ENCODE assay signal across 1 cellular context in the genomic region with DNA sequence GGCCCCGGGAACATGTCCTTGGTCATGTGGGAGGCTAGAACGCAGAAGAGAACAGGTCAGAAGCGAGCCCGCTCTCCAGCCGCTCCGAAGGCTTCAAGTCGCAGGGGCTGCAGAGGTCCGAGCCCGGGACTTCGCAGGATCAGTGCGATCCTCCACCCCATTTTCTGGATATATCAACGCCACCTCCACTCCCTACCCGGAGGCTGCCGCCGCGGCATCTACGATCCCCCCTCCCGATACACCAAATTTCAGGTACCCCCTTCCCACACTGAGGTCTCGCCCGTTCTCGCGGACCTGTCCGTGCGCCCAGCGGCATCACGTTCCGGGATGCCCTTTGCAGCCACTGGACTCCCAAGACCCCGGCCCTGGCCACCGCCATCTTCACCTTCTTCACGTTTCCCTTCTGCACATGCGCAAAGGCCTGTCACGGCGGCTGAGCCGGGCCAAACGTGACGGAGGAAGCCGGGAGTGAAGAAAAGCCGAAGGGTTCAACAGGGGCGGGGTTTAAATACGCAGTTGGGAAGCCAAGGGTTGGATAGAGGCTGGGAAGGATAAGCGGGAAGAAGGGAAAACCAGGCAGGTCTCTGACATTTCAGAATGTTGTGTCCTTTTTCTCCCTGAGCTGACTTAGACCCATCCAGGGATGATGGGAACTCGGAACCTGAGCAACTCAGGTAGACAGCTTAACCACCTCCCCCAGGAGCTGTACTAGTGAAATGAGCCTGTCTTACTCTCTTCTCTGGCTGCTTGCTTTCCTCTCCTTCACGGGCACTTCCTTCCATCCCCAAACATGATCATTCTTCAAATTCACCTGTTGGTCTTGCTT.
TF ChIP-seq lines count a peak whose summit lies in the region.

TSS of gene NDUFB8 (minus strand) at position 399 of the 826 bp plus-strand sequence. CDS start at position 379, 20 bp downstream.

TF ChIP-seq in K562, 482 proteins besides CTCF, POLR2A, EP300 and RAD21 (continued from another document and continues in another):
- TF ChIP-seq ATF6 (CRISPR knock-in tag; IDR thresholded peaks at IDR 0.05): 0 out of 2 replicates have a peak, but pooled peaks have one; percentile 62
- 0 out of 2 replicates have a peak, but pooled peaks have one; percentile 37 for TF ChIP-seq ZEB2 (IDR thresholded peaks at IDR 0.05)
- TF ChIP-seq CTCFL (IDR thresholded peaks at IDR 0.05; ENCODE audit: borderline replicate concordance, insufficient read depth, low read depth, low read length, poor library complexity, severe bottlenecking): no peak
- TF ChIP-seq ZBTB2 (IDR thresholded peaks at IDR 0.05): 0 out of 2 replicates have a peak, but pooled peaks have one; percentile 30
- TF ChIP-seq, protein P1, sequence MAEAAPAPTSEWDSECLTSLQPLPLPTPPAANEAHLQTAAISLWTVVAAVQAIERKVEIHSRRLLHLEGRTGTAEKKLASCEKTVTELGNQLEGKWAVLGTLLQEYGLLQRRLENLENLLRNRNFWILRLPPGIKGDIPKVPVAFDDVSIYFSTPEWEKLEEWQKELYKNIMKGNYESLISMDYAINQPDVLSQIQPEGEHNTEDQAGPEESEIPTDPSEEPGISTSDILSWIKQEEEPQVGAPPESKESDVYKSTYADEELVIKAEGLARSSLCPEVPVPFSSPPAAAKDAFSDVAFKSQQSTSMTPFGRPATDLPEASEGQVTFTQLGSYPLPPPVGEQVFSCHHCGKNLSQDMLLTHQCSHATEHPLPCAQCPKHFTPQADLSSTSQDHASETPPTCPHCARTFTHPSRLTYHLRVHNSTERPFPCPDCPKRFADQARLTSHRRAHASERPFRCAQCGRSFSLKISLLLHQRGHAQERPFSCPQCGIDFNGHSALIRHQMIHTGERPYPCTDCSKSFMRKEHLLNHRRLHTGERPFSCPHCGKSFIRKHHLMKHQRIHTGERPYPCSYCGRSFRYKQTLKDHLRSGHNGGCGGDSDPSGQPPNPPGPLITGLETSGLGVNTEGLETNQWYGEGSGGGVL (CRISPR knock-in tag; IDR thresholded peaks at IDR 0.05): no peak
- TF ChIP-seq NRF1 (conservative IDR thresholded peaks at IDR 0.05 in 1 of 2, IDR thresholded peaks at IDR 0.05 in 1 of 2): peak; percentile 89 to 91
- TF ChIP-seq HCFC1 (IDR thresholded peaks at IDR 0.05; ENCODE audit: low read depth, low read length): peak; percentile 39; the same call in 1 of the 2 replicates
- no peak for TF ChIP-seq NR1H2 (CRISPR knock-in tag; IDR thresholded peaks at IDR 0.05)
- TF ChIP-seq, protein P2, sequence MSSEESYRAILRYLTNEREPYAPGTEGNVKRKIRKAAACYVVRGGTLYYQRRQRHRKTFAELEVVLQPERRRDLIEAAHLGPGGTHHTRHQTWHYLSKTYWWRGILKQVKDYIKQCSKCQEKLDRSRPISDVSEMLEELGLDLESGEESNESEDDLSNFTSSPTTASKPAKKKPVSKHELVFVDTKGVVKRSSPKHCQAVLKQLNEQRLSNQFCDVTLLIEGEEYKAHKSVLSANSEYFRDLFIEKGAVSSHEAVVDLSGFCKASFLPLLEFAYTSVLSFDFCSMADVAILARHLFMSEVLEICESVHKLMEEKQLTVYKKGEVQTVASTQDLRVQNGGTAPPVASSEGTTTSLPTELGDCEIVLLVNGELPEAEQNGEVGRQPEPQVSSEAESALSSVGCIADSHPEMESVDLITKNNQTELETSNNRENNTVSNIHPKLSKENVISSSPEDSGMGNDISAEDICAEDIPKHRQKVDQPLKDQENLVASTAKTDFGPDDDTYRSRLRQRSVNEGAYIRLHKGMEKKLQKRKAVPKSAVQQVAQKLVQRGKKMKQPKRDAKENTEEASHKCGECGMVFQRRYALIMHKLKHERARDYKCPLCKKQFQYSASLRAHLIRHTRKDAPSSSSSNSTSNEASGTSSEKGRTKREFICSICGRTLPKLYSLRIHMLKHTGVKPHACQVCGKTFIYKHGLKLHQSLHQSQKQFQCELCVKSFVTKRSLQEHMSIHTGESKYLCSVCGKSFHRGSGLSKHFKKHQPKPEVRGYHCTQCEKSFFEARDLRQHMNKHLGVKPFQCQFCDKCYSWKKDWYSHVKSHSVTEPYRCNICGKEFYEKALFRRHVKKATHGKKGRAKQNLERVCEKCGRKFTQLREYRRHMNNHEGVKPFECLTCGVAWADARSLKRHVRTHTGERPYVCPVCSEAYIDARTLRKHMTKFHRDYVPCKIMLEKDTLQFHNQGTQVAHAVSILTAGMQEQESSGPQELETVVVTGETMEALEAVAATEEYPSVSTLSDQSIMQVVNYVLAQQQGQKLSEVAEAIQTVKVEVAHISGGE (CRISPR knock-in tag; IDR thresholded peaks at IDR 0.05): peak in 1 of 3 experiments; percentile 51; a peak in 1 of 6 replicates
- no peak for TF ChIP-seq ARHGAP35 (IDR thresholded peaks at IDR 0.05; ENCODE audit: partially characterized antibody)
- TF ChIP-seq SP1 (CRISPR knock-in tag; IDR thresholded peaks at IDR 0.05): 0 out of 2 replicates have a peak, but pooled peaks have one; percentile 21
- TF ChIP-seq E2F6 (IDR thresholded peaks at IDR 0.05; ENCODE audit: borderline replicate concordance in 1 of 2, extremely low read depth in 1 of 2, insufficient read depth in 1 of 2, insufficient read length in 1 of 2, low read depth in 1 of 2, low read length in 1 of 2, poor library complexity in 1 of 2, severe bottlenecking in 1 of 2): peak in 1 of 2 experiments; percentile 26
- peak; percentile 21 for TF ChIP-seq MEIS2 (IDR thresholded peaks at IDR 0.05; ENCODE audit: partially characterized antibody)
- no peak for TF ChIP-seq IRF1 (CRISPR knock-in tag; IDR thresholded peaks at IDR 0.05; ENCODE audit: borderline replicate concordance)
- no peak for TF ChIP-seq HIVEP1 (CRISPR knock-in tag; IDR thresholded peaks at IDR 0.05)
- TF ChIP-seq BRF1 (IDR thresholded peaks at IDR 0.05; ENCODE audit: borderline replicate concordance, extremely low read depth, insufficient read length): no peak
- TF ChIP-seq ZNF407 (IDR thresholded peaks at IDR 0.05; ENCODE audit: low read depth): peak; percentile 90
- TF ChIP-seq ETS1 (conservative IDR thresholded peaks at IDR 0.05; ENCODE audit: control insufficient read depth, low read depth, low read length): peak; percentile 22; the same call in 1 of the 2 replicates
- no peak for TF ChIP-seq SRSF7 (optimal IDR thresholded peaks at IDR 0.05; ENCODE audit: low read depth, low read length)
- peak; percentile 55 for TF ChIP-seq EP400 (IDR thresholded peaks at IDR 0.05)
- TF ChIP-seq TBP (optimal IDR thresholded peaks at IDR 0.05; ENCODE audit: low read depth, low read length): peak; percentile 56
- no peak for TF ChIP-seq ZBTB8A (IDR thresholded peaks at IDR 0.05; ENCODE audit: partially characterized antibody)
- TF ChIP-seq CREB1 (IDR thresholded peaks at IDR 0.05): peak; percentile 34; the same call in 1 of the 2 replicates
- peak; percentile 80 for TF ChIP-seq CREB1 (CRISPR knock-in tag; IDR thresholded peaks at IDR 0.05)
